In the genomic region with DNA sequence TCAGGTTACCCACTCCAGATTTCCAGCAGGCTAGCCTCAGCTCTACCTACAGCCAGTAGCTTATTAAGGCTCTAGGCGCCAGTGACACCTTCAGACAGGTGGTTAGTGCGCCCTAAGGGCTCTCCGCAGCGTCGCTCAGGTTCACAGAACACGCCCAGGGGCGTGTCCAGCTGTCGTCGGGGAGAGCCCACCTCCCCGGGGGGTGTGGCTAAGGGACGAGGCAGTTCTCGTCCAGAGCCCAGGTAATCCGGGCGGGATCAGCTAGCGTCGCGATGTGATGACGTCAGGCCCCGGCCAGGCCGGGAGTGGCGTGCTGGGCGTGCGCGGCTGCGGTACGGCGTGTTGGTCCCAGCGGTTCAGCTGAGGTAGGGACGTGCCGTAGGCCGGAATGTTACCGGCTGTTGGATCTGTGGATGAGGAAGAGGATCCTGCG, we compare ENCODE assay signal across 1 cellular context.
TF ChIP-seq lines count a peak whose summit lies in the region.

A gene (plus strand): TSS at position 340 of the 433 bp plus-strand sequence. CDS start 49 bp downstream, at position 389.

TF ChIP-seq in endothelial cell of umbilical vein, 7 proteins besides CTCF, POLR2A, EP300 and RAD21:
- peak; percentile 20 for TF ChIP-seq POLR2AphosphoS5 (IDR thresholded peaks at IDR 0.05; ENCODE audit: insufficient read depth, low read depth, low read length)
